1 cellular context compared by ENCODE assay signal in genomic region chr12:6942331-6942665, GRCh38.
A peak's percentile ranks its signal among the peaks of the same experiment; 100 is the strongest.
TF ChIP-seq lines count a peak whose summit lies in the region.

No MANE protein-coding gene starts in this region.

TF ChIP-seq in H1, 55 proteins besides CTCF, POLR2A, EP300 and RAD21:
- TF ChIP-seq POLR2AphosphoS5 (IDR thresholded peaks at IDR 0.05; ENCODE audit: low read depth, low read length) (0 out of 2 replicates have a peak, but pooled peaks have one; percentile 9), TBP (IDR thresholded peaks at IDR 0.05; ENCODE audit: low read depth, low read length) (no peak)
